24 cellular contexts compared by ENCODE assay signal in genomic region chr1:62213075-62213914, GRCh38. TPM values are rescaled to one million over a fixed set of nuclear protein-coding genes. Genes with fewer than 3 reads are reported as not detected.
"Had no signal": no experiment of that assay in that cellular context is flagged by ENCODE, and none has a peak within 500 bp of the region (broad histone marks: within the 10 kb centered on the region; RNA-seq: fewer than 3 reads in every experiment).

No MANE protein-coding gene starts in this region.

- H3K27me3 Mint-ChIP-seq: activated CD4-positive, alpha-beta memory T cell treated with anti-CD3 and anti-CD28 coated beads for 36 hours; activated CD4-positive, alpha-beta T cell treated with anti-CD3 and anti-CD28 coated beads, Interleukin-2, amount 10 ng/mL, durations not matched to agents 7 days and 5 days; T-cell had no signal

- H3K4me3 Mint-ChIP-seq: activated CD4-positive, alpha-beta memory T cell treated with anti-CD3 and anti-CD28 coated beads for 36 hours; activated CD4-positive, alpha-beta T cell treated with anti-CD3 and anti-CD28 coated beads, Interleukin-2, amount 10 ng/mL, durations not matched to agents 7 days and 5 days; activated naive CD8-positive, alpha-beta T cell treated with anti-CD3 and anti-CD28 coated beads, Interleukin-2, amount 50 U/mL, for 24 hours; activated T-cell treated with anti-CD3 and anti-CD28 coated beads, Interleukin-2, amount 50 U/mL, for 4 hours; T-cell had no signal

- DNase-seq: activated CD4-positive, alpha-beta memory T cell treated with anti-CD3 and anti-CD28 coated beads for 36 hours; activated CD4-positive, alpha-beta T cell treated with anti-CD3 and anti-CD28 coated beads, Interleukin-2, amount 10 ng/mL, durations not matched to agents 7 days and 5 days; activated CD4-positive, CD25-positive, alpha-beta regulatory T cell; activated CD8-positive, alpha-beta memory T cell treated with anti-CD3 and anti-CD28 coated beads for 24 hours; activated effector memory CD4-positive, alpha-beta T cell treated with anti-CD3 and anti-CD28 coated beads, Interleukin-2, amount 50 U/mL, for 16 hours; activated naive CD4-positive, alpha-beta T cell treated with Interleukin-2 at 50 U/mL for 16 hours; activated naive CD8-positive, alpha-beta T cell treated with anti-CD3 and anti-CD28 coated beads, Interleukin-2, amount 50 U/mL, for 24 hours; activated T-cell treated with anti-CD3 and anti-CD28 coated beads, Interleukin-2, amount 50 U/mL, for 4 hours; amniotic stem cell; caudate nucleus; MM.1S; NCI-H1105; NCI-H1436; NCI-H1694 treated with DMSO at 0.1 percent for 48 hours; NCI-H2029 treated with DMSO at 0.1 percent for 48 hours; NCI-H446; NCI-H524; SIG-M5; T-cell; T-helper 2 cell; T1000 had no signal

- ATAC-seq: activated naive CD4-positive, alpha-beta T cell treated with anti-CD3 and anti-CD28 coated beads, Interleukin-2, amount 50 U/mL, for 72 hours; activated naive CD8-positive, alpha-beta T cell treated with anti-CD3 and anti-CD28 coated beads, Interleukin-2, amount 50 U/mL, for 24 hours; activated T-cell treated with anti-CD3 and anti-CD28 coated beads, Interleukin-2, amount 50 U/mL, for 4 hours; T-cell had no signal

- H3K27ac Mint-ChIP-seq: activated CD4-positive, alpha-beta memory T cell treated with anti-CD3 and anti-CD28 coated beads for 36 hours; activated CD4-positive, alpha-beta T cell treated with anti-CD3 and anti-CD28 coated beads, Interleukin-2, amount 10 ng/mL, durations not matched to agents 7 days and 5 days; activated naive CD4-positive, alpha-beta T cell treated with anti-CD3 and anti-CD28 coated beads, Interleukin-2, amount 50 U/mL, for 72 hours; activated naive CD8-positive, alpha-beta T cell treated with anti-CD3 and anti-CD28 coated beads, Interleukin-2, amount 50 U/mL, for 24 hours; T-cell had no signal

- FAIRE-seq: TTC549 had no signal

RNA-seq across cellular contexts. Expression of gene L1TD1, which starts 18.6 kb away (rescaled TPM):
- total RNA-seq: activated CD4-positive, alpha-beta memory T cell treated with anti-CD3 and anti-CD28 coated beads for 36 hours; activated CD4-positive, alpha-beta T cell treated with anti-CD3 and anti-CD28 coated beads, Interleukin-2, amount 10 ng/mL, durations not matched to agents 7 days and 5 days; RPMI7951 had no signal
